ENCODE assay signal across 6 cellular contexts in the genomic region with DNA sequence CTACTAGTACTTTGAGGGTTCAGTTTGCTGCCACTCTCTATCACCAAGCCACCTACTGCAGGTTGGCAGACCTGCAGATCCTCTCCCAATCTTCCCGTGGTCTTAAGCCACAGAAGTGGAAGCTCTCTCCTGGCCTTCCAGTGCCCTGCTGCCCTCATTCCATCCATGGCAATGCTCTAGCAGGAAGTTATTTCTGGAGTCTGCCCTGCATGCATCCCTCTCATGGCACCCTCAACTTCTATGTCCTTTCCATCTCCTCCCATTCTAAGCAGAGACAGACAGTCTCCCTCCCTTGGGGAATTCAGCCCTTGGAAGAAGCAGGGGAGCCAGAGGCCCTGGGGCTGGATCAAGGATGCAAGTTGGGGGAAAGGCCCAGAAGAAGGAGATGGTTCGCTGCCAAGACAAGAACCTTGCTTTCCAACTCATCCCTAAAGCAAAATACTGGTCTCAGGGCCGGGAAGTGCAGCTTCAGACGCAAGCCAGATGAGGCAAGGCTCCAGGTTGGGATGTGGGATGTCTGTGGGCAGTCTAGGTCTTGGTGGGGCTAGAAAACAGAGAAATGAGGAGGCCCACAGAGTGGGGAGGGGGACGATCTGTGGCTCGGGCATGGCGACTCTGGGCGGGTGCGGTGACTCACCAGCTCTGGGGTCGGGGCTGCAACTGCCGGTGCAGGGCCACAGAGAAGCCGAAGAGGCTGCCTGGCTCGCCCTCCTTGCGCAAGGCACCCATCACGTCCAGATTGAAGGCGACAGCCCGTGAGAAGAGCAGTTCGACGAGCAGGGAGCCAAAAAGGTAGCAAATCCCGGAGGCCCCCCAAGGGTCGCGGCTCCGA. TPM values are rescaled to one million over a fixed set of nuclear protein-coding genes. Genes with fewer than 3 reads are reported as not detected.
DNase-seq lines count a peak whose midpoint lies in the region; ATAC-seq and TF ChIP-seq lines count a peak whose summit lies in the region.

No MANE protein-coding gene starts in this region.

- H3K4me1 ChIP-seq in HUES48 (ENCODE audit: control insufficient read depth, insufficient read depth, low read length) (peaks cover 28% of the 10 kb centered on the region), body of pancreas (peaks cover 6% of the 10 kb centered on the region)

- H3K4me1 Mint-ChIP-seq in nephron progenitor cell = peaks cover 42% of the 10 kb centered on the region

- ATAC-seq in body of pancreas = no peak
- ATAC-seq in HG03457 (IDR thresholded peaks at IDR 0.05; ENCODE audit: unreplicated experiment) = no peak

- TF ChIP-seq POLR2A in body of pancreas (IDR thresholded peaks at IDR 0.05) = no peak

- no peak for TF ChIP-seq CTCF in body of pancreas (IDR thresholded peaks at IDR 0.05)
- TF ChIP-seq CTCF in nephron progenitor cell (IDR thresholded peaks at IDR 0.05) = no peak

- peak overlapping the region; percentile 90 for H3K4me3 ChIP-seq in HUES48 (ENCODE audit: low read depth, low read length)
- peak overlapping the region; percentile 28 to 34 for H3K4me3 ChIP-seq in body of pancreas

- H3K9ac ChIP-seq in HUES48 (ENCODE audit: low read depth, low read length) = peak overlapping the region; percentile 61

- H3K27ac ChIP-seq in HUES48 (ENCODE audit: low read depth, low read length) = peak overlapping the region; percentile 51
- H3K27ac ChIP-seq in body of pancreas = no peak overlapping the region

- peaks cover 52% of the 10 kb centered on the region for H3K27me3 Mint-ChIP-seq in nephron progenitor cell (ENCODE audit: low read depth, poor library complexity)

- H3K36me3 ChIP-seq in HUES48 (ENCODE audit: control insufficient read depth, insufficient read depth, low read length) (no peaks in the 10 kb centered on the region), body of pancreas (replicated peaks in 1 of 2; ENCODE audit: insufficient read depth in 1 of 2, low read depth in 2 of 2) (no peaks in the 10 kb centered on the region)

- H3K27me3 ChIP-seq in HUES48 (ENCODE audit: control insufficient read depth, insufficient read depth, low read length) (peaks cover 15% of the 10 kb centered on the region), body of pancreas (no peaks in the 10 kb centered on the region)

- H3K9me3 Mint-ChIP-seq in nephron progenitor cell = no peaks in the 10 kb centered on the region

- peak overlapping the region; percentile 86 for H3K4me3 Mint-ChIP-seq in nephron progenitor cell

- H3K36me3 Mint-ChIP-seq in nephron progenitor cell (ENCODE audit: low read depth) = no peaks in the 10 kb centered on the region

- no peak overlapping the region for H3K27ac Mint-ChIP-seq in nephron progenitor cell

- intact Hi-C loops in body of pancreas (cut with DNase I) = no loop called here

- H3K9me3 ChIP-seq in HUES48 (ENCODE audit: control insufficient read depth, insufficient read depth, low read length) (no peaks in the 10 kb centered on the region), body of pancreas (no peaks in the 10 kb centered on the region)

- 13 to 25% methylated on average over 10 to 22 of the region's 23 CpGs for WGBS in body of pancreas, 2 donors

- DNase-seq in body of pancreas (no peak), nephron progenitor cell (peak; percentile 37), kidney tubule cell (ENCODE audit: low spot score) (no peak), NCI-H2107 (lab: John Stamatoyannopoulos, UW) (no peak)

RNA-seq across cellular contexts. Expression of a gene that starts 0.6 kb away (rescaled TPM):
- total RNA-seq in body of pancreas = 10 to 100 TPM; 11.4 to 52.1 TPM

RNA-seq across cellular contexts. Expression of a gene that starts 8.8 kb away (rescaled TPM):
- total RNA-seq in body of pancreas = 100 to 1,000 TPM in 1 of 2 donors, 10 to 100 TPM in 1; 86.1 to 105 TPM

RNA-seq across cellular contexts. Expression of a gene that starts 13.1 kb away (rescaled TPM):
- 10 to 100 TPM in 1 of 2 donors, 1 to 10 TPM in 1; 4.2 to 20.4 TPM for total RNA-seq in body of pancreas

RNA-seq across cellular contexts. Expression of a gene that starts 21.8 kb away (rescaled TPM):
- total RNA-seq in body of pancreas = 100 to 1,000 TPM; 341 to 511 TPM

RNA-seq across cellular contexts. Expression of a gene that starts 35.9 kb away (rescaled TPM):
- total RNA-seq in body of pancreas = under 1 TPM; 0.33 to 0.78 TPM
